In the genomic region with DNA sequence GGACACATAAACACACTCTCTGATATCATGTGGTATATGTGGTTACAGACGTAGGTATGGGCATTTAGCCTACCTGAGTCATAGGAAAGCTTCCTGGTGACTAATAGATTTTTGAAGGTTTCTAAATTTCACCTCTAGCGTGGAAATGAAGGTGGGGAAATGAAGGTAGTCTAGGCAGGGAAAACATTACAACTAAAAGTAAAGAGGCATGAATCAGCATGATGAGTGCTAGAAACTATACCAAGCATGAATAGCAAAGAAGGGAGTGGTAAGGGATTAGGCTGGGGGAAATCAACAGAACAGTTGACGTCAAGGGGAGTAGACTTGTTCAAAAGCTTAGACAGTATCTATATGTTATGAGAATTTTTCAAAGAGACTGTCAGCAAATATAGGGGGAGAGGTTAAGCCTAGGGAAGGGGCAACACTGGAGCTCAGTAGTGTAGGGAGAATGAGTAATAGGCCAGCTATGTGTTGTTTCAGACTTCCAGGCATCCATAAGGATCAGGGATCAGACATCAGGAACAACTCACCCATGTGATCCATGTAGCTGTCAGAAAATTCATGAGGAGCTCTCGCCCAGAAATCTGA, we compare ENCODE assay signal across 10 cellular contexts.
DNase-seq lines count a peak whose midpoint lies in the region; ATAC-seq and TF ChIP-seq lines count a peak whose summit lies in the region.
"Had no signal": no experiment of that assay in that cellular context is flagged by ENCODE, and none has a peak within 500 bp of the region (broad histone marks: within the 10 kb centered on the region; RNA-seq: fewer than 3 reads in every experiment).

No MANE protein-coding gene starts in this region.

- DNase-seq in ACHN (peak; percentile 66), HCEC 1CT (peak; percentile 93), adipocyte (ENCODE audit: low read depth) (peak; percentile 78), hepatic stellate cell (ENCODE audit: low spot score) (peak; percentile 34), omental fat pad (ENCODE audit: low spot score) (no peak), MV-4-11 (lab: John Stamatoyannopoulos, UW) (no peak)
- DNase-seq: NCI-H2029 treated with DMSO at 0.1 percent for 48 hours had no signal

- no peak overlapping the region for H3K27ac Mint-ChIP-seq in stimulated activated memory B cell treated with anti-CD40 and anti-IgM and Interleukin-4, amounts not matched to agents 10 μg/mL and 1 μg/mL and 100 μg/mL, for 72 hours

- ATAC-seq in omental fat pad (ENCODE audit: low FRiP score) = no peak
- ATAC-seq in HG02571 (IDR thresholded peaks at IDR 0.05; ENCODE audit: unreplicated experiment) = no peak
- ATAC-seq in stimulated activated memory B cell treated with anti-CD40 and anti-IgM and Interleukin-4, amounts not matched to agents 10 μg/mL and 1 μg/mL and 100 μg/mL, for 72 hours = no peak

- H3K36me3 ChIP-seq in adipocyte (ENCODE audit: control insufficient read depth, insufficient read depth, low read length, severe bottlenecking) = no peaks in the 10 kb centered on the region

- no peak for TF ChIP-seq CTCF in omental fat pad (IDR thresholded peaks at IDR 0.05)

- no peaks in the 10 kb centered on the region for H3K27me3 Mint-ChIP-seq in stimulated activated memory B cell treated with anti-CD40 and anti-IgM and Interleukin-4, amounts not matched to agents 10 μg/mL and 1 μg/mL and 100 μg/mL, for 72 hours

- H3K36me3 Mint-ChIP-seq in stimulated activated memory B cell treated with anti-CD40 and anti-IgM and Interleukin-4, amounts not matched to agents 10 μg/mL and 1 μg/mL and 100 μg/mL, for 72 hours = no peaks in the 10 kb centered on the region

- in situ Hi-C loops in ACHN (cut with HindIII; ENCODE audit: low pct_ligation_motif_present, low pct_unique_long_range_greater_than_20kb, low sequenced_read_pairs) = no loop called here

- H3K9me3 Mint-ChIP-seq in stimulated activated memory B cell treated with anti-CD40 and anti-IgM and Interleukin-4, amounts not matched to agents 10 μg/mL and 1 μg/mL and 100 μg/mL, for 72 hours = no peaks in the 10 kb centered on the region

- no peaks in the 10 kb centered on the region for H3K27me3 ChIP-seq in adipocyte (replicated peaks; ENCODE audit: control insufficient read depth, insufficient read depth, low read length)

- H3K4me3 Mint-ChIP-seq in stimulated activated memory B cell treated with anti-CD40 and anti-IgM and Interleukin-4, amounts not matched to agents 10 μg/mL and 1 μg/mL and 100 μg/mL, for 72 hours = no peak overlapping the region

- peak overlapping the region; percentile 76 for H3K9ac ChIP-seq in adipocyte (ENCODE audit: low read length)
- H3K9ac ChIP-seq: parathyroid adenoma had no signal

- H3K4me3 ChIP-seq in adipocyte (ENCODE audit: low read length) = no peak overlapping the region

- peaks cover 21% of the 10 kb centered on the region for H3K4me1 ChIP-seq in adipocyte (ENCODE audit: control insufficient read depth, insufficient read depth, low read length)
- H3K4me1 ChIP-seq: parathyroid adenoma had no signal

- H3K4me1 Mint-ChIP-seq in stimulated activated memory B cell treated with anti-CD40 and anti-IgM and Interleukin-4, amounts not matched to agents 10 μg/mL and 1 μg/mL and 100 μg/mL, for 72 hours = no peaks in the 10 kb centered on the region

- peaks cover 28% of the 10 kb centered on the region for H3K9me3 ChIP-seq in adipocyte (ENCODE audit: control insufficient read depth, low read length)

Comparison
In these comparisons a context has a peak if more than half of its experiments do, and no peak if none do; other contexts are left out.
1. DNase-seq: peak in ACHN (single experiment), HCEC 1CT (single experiment), adipocyte (single experiment) and hepatic stellate cell (single experiment); none in omental fat pad (single experiment) and MV-4-11 (single experiment).